1 cellular context compared by ENCODE assay signal in genomic region chr7:155619634-155620271, GRCh38.
TF ChIP-seq lines count a peak whose summit lies in the region.

No MANE protein-coding gene starts in this region.

TF ChIP-seq in HepG2, 621 proteins besides CTCF, POLR2A, EP300 and RAD21 (continued from another document and continues in another):
- no peak for TF ChIP-seq GMEB1 (CRISPR knock-in tag; IDR thresholded peaks at IDR 0.05; ENCODE audit: borderline replicate concordance)
- no peak for TF ChIP-seq GZF1 (CRISPR knock-in tag; IDR thresholded peaks at IDR 0.05)
- no peak for TF ChIP-seq SMC3 (IDR thresholded peaks at IDR 0.05; ENCODE audit: low read length)
- TF ChIP-seq RCOR2 (CRISPR knock-in tag; IDR thresholded peaks at IDR 0.05): peak; percentile 32; the same call in 1 of the 2 replicates
- no peak for TF ChIP-seq SKI (IDR thresholded peaks at IDR 0.05; ENCODE audit: partially characterized antibody)
- no peak for TF ChIP-seq RNF2 (conservative IDR thresholded peaks at IDR 0.05; ENCODE audit: low read depth)
- TF ChIP-seq GTF2F1 (IDR thresholded peaks at IDR 0.05; ENCODE audit: low read length): no peak
- no peak for TF ChIP-seq ZNF740 (CRISPR knock-in tag; IDR thresholded peaks at IDR 0.05)
- no peak for TF ChIP-seq ZNF44 (CRISPR knock-in tag; IDR thresholded peaks at IDR 0.05)
- TF ChIP-seq HOXA3 (CRISPR knock-in tag; IDR thresholded peaks at IDR 0.05): peak; percentile 66; the same call in 1 of the 2 replicates
- TF ChIP-seq ZNF792 (CRISPR knock-in tag; IDR thresholded peaks at IDR 0.05): 0 out of 2 replicates have a peak, but pooled peaks have one; percentile 42
- TF ChIP-seq GRHL1 (CRISPR knock-in tag; conservative IDR thresholded peaks at IDR 0.05): no peak
- no peak for TF ChIP-seq ZNF205 (CRISPR knock-in tag; IDR thresholded peaks at IDR 0.05)
- TF ChIP-seq GFI1 (CRISPR knock-in tag; IDR thresholded peaks at IDR 0.05; ENCODE audit: borderline replicate concordance): no peak
- no peak for TF ChIP-seq JUND (CRISPR knock-in tag; IDR thresholded peaks at IDR 0.05)
- peak; percentile 91 for TF ChIP-seq ZNF121 (CRISPR knock-in tag; IDR thresholded peaks at IDR 0.05)
- no peak for TF ChIP-seq ZKSCAN1 (IDR thresholded peaks at IDR 0.05; ENCODE audit: low read length)
- TF ChIP-seq CHD2 (IDR thresholded peaks at IDR 0.05; ENCODE audit: low read depth, low read length): no peak
- TF ChIP-seq ZSCAN22 (CRISPR knock-in tag; IDR thresholded peaks at IDR 0.05): no peak
- TF ChIP-seq ZNF333 (CRISPR knock-in tag; IDR thresholded peaks at IDR 0.05; ENCODE audit: borderline replicate concordance): no peak
- no peak for TF ChIP-seq ZNF343 (CRISPR knock-in tag; IDR thresholded peaks at IDR 0.05)
- TF ChIP-seq PAX8 (CRISPR knock-in tag; IDR thresholded peaks at IDR 0.05; ENCODE audit: borderline replicate concordance): peak; percentile 16; the same call in 1 of the 2 replicates
- 0 out of 2 replicates have a peak, but pooled peaks have one; percentile 23 for TF ChIP-seq ZNF12 (CRISPR knock-in tag; IDR thresholded peaks at IDR 0.05)
- TF ChIP-seq MXI1 (IDR thresholded peaks at IDR 0.05; ENCODE audit: borderline replicate concordance, low read depth, low read length): no peak
- peak; percentile 49; the same call in 1 of the 2 replicates for TF ChIP-seq ZMAT3 (CRISPR knock-in tag; conservative IDR thresholded peaks at IDR 0.05)
- TF ChIP-seq ZNF790 (CRISPR knock-in tag; IDR thresholded peaks at IDR 0.05; ENCODE audit: borderline replicate concordance): no peak
- TF ChIP-seq ZNF670 (CRISPR knock-in tag; IDR thresholded peaks at IDR 0.05; ENCODE audit: borderline replicate concordance): no peak
- no peak for TF ChIP-seq TAF15 (IDR thresholded peaks at IDR 0.05; ENCODE audit: low read depth, low read length, poor library complexity, severe bottlenecking)
- TF ChIP-seq NFIB (CRISPR knock-in tag; IDR thresholded peaks at IDR 0.05; ENCODE audit: borderline replicate concordance): no peak
- no peak for TF ChIP-seq ZNF431 (CRISPR knock-in tag; IDR thresholded peaks at IDR 0.05; ENCODE audit: borderline replicate concordance, low read depth)
- TF ChIP-seq BRF2 (CRISPR knock-in tag; IDR thresholded peaks at IDR 0.05): no peak
- TF ChIP-seq POGZ (CRISPR knock-in tag; IDR thresholded peaks at IDR 0.05): no peak
- TF ChIP-seq ZXDC (CRISPR knock-in tag; IDR thresholded peaks at IDR 0.05): no peak
- no peak for TF ChIP-seq ZBTB10 (CRISPR knock-in tag; IDR thresholded peaks at IDR 0.05; ENCODE audit: borderline replicate concordance)
- TF ChIP-seq SMARCC2 (IDR thresholded peaks at IDR 0.05): no peak
- TF ChIP-seq ARNTL (CRISPR knock-in tag; IDR thresholded peaks at IDR 0.05): no peak
- TF ChIP-seq PHF8 (CRISPR knock-in tag; IDR thresholded peaks at IDR 0.05): no peak
- 0 out of 2 replicates have a peak, but pooled peaks have one; percentile 44 for TF ChIP-seq KMT2B (CRISPR knock-in tag; IDR thresholded peaks at IDR 0.05)
- TF ChIP-seq DZIP1 (CRISPR knock-in tag; IDR thresholded peaks at IDR 0.05): no peak
- no peak for TF ChIP-seq NKX3-1 (CRISPR knock-in tag; IDR thresholded peaks at IDR 0.05)
- TF ChIP-seq BCL3 (CRISPR knock-in tag; IDR thresholded peaks at IDR 0.05): no peak
- TF ChIP-seq ZFAT (CRISPR knock-in tag; conservative IDR thresholded peaks at IDR 0.05): no peak
- TF ChIP-seq ZNF253 (CRISPR knock-in tag; IDR thresholded peaks at IDR 0.05; ENCODE audit: borderline replicate concordance): no peak
- no peak for TF ChIP-seq ZBTB7B (CRISPR knock-in tag; IDR thresholded peaks at IDR 0.05)
- TF ChIP-seq ZNF180 (CRISPR knock-in tag; IDR thresholded peaks at IDR 0.05; ENCODE audit: borderline replicate concordance, low read depth): no peak
- TF ChIP-seq ZNF503 (CRISPR knock-in tag; IDR thresholded peaks at IDR 0.05): no peak
- no peak for TF ChIP-seq ERF (CRISPR knock-in tag; IDR thresholded peaks at IDR 0.05)
- no peak for TF ChIP-seq DNMT1 (CRISPR knock-in tag; IDR thresholded peaks at IDR 0.05)
